1 cellular context compared by ENCODE assay signal in genomic region chr14:22536853-22537338, GRCh38.
TF ChIP-seq lines count a peak whose summit lies in the region.

No MANE protein-coding gene starts in this region.

TF ChIP-seq in K562, 482 proteins besides CTCF, POLR2A, EP300 and RAD21 (continued from another document and continues in another):
- TF ChIP-seq SNAPC5 (CRISPR knock-in tag; IDR thresholded peaks at IDR 0.05): no peak
- no peak for TF ChIP-seq HMGN3 (IDR thresholded peaks at IDR 0.05; ENCODE audit: borderline replicate concordance, extremely low read depth, insufficient read length, low read depth, low read length)
- peak; percentile 26; the same call in 1 of the 2 replicates for TF ChIP-seq ZEB2 (IDR thresholded peaks at IDR 0.05)
- TF ChIP-seq NEUROD1 (IDR thresholded peaks at IDR 0.05; ENCODE audit: borderline replicate concordance, low read depth, low read length, partially characterized antibody): peak; percentile 58
- TF ChIP-seq HDAC1 (IDR thresholded peaks at IDR 0.05): no peak
- no peak for TF ChIP-seq RBM22 (IDR thresholded peaks at IDR 0.05; ENCODE audit: low read depth, low read length, poor library complexity, severe bottlenecking)
- no peak for TF ChIP-seq CHD7 (IDR thresholded peaks at IDR 0.05; ENCODE audit: low read depth, low read length)
- TF ChIP-seq PCBP1 (IDR thresholded peaks at IDR 0.05; ENCODE audit: low read depth, low read length, poor library complexity, severe bottlenecking): no peak
- TF ChIP-seq CEBPG (CRISPR knock-in tag; IDR thresholded peaks at IDR 0.05): no peak
- no peak for TF ChIP-seq CEBPG (tag; conservative IDR thresholded peaks at IDR 0.05 in 1 of 2, IDR thresholded peaks at IDR 0.05 in 1 of 2)
- no peak for TF ChIP-seq TFAM (CRISPR knock-in tag; conservative IDR thresholded peaks at IDR 0.05)
- no peak for TF ChIP-seq UBTF (IDR thresholded peaks at IDR 0.05; ENCODE audit: borderline replicate concordance in 1 of 2, low read depth in 2 of 2, low read length in 2 of 2)
- TF ChIP-seq ZNF507 (tag; conservative IDR thresholded peaks at IDR 0.05): no peak
- TF ChIP-seq MTF1 (CRISPR knock-in tag; IDR thresholded peaks at IDR 0.05; ENCODE audit: borderline replicate concordance): no peak
- no peak for TF ChIP-seq POLR2G (IDR thresholded peaks at IDR 0.05; ENCODE audit: low read depth, low read length)
- peak in 1 of 2 experiments; percentile 51 for TF ChIP-seq E2F6 (IDR thresholded peaks at IDR 0.05; ENCODE audit: borderline replicate concordance in 1 of 2, extremely low read depth in 1 of 2, insufficient read depth in 1 of 2, insufficient read length in 1 of 2, low read depth in 1 of 2, low read length in 1 of 2, poor library complexity in 1 of 2, severe bottlenecking in 1 of 2)
- peak; percentile 66 for TF ChIP-seq ZNF589 (CRISPR knock-in tag; IDR thresholded peaks at IDR 0.05; ENCODE audit: low read depth)
- no peak for TF ChIP-seq FOXJ3 (CRISPR knock-in tag; IDR thresholded peaks at IDR 0.05)
- TF ChIP-seq ILF3 (IDR thresholded peaks at IDR 0.05; ENCODE audit: borderline replicate concordance): no peak
- TF ChIP-seq ETV1 (tag; conservative IDR thresholded peaks at IDR 0.05; ENCODE audit: low read depth): no peak
- peak; percentile 63 for TF ChIP-seq MYC (IDR thresholded peaks at IDR 0.05; ENCODE audit: low read depth, low read length)
- no peak for TF ChIP-seq MYC (CRISPR knock-in tag; IDR thresholded peaks at IDR 0.05; ENCODE audit: borderline replicate concordance, low read depth)
- TF ChIP-seq AFF1 (IDR thresholded peaks at IDR 0.05; ENCODE audit: low read depth in 1 of 2, partially characterized antibody in 2 of 2): peak in 1 of 2 experiments; percentile 40
- no peak for TF ChIP-seq ZNF609 (CRISPR knock-in tag; IDR thresholded peaks at IDR 0.05; ENCODE audit: borderline replicate concordance)
- no peak; a peak in 1 of 4 replicates for TF ChIP-seq SRF (CRISPR knock-in tag; IDR thresholded peaks at IDR 0.05)
- no peak for TF ChIP-seq SP1 (CRISPR knock-in tag; IDR thresholded peaks at IDR 0.05)
- TF ChIP-seq E4F1 (CRISPR knock-in tag; IDR thresholded peaks at IDR 0.05; ENCODE audit: borderline replicate concordance): no peak
